Comparison of ENCODE assay signal across 40 cellular contexts in the genomic region with DNA sequence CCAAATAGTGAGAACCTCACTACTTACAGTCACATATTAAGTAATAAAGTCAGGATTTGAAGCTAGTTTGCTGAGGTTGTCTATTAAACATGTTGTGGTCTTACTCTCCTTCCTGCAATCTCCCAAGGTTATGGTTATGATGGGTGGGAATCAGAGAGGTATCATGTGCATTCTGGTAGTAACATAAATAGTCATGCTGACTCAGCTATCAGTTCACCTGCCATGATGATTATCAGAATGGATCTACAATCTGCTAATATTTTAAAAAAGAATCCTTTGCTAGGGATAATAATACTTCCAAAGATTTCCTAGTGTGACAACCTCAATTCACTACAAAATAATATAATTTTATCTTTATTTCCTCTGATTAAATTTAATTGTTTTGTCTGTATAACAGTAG.
"Had no signal": no experiment of that assay in that cellular context is flagged by ENCODE, and none has a peak within 500 bp of the region (broad histone marks: within the 10 kb centered on the region; RNA-seq: fewer than 3 reads in every experiment).

No MANE protein-coding gene starts in this region.

- H3K27ac ChIP-seq: adrenal gland, ascending aorta, body of pancreas, brain microvascular endothelial cell, breast epithelium, cardiac muscle cell had no signal

- H3K4me1 Mint-ChIP-seq: activated naive CD4-positive, alpha-beta T cell treated with anti-CD3 and anti-CD28 coated beads, Interleukin-2, amount 10 ng/mL, durations not matched to agents 7 days and 5 days; activated naive CD4-positive, alpha-beta T cell treated with anti-CD3 and anti-CD28 coated beads, Interleukin-2, amount 50 U/mL, for 24 hours; activated naive CD8-positive, alpha-beta T cell treated with anti-CD3 and anti-CD28 coated beads for 36 hours; activated naive CD8-positive, alpha-beta T cell treated with anti-CD3 and anti-CD28 coated beads, Interleukin-2, amount 10 ng/mL, durations not matched to agents 7 days and 5 days; activated naive CD8-positive, alpha-beta T cell treated with anti-CD3 and anti-CD28 coated beads, Interleukin-2, amount 50 U/mL, for 24 hours; activated T-helper 17 cell treated with anti-CD3 and anti-CD28 coated beads, Interleukin-2, amount 50 U/mL, for 72 hours; brain; central memory CD8-positive, alpha-beta T cell had no signal

- FAIRE-seq: astrocyte, bronchial epithelial cell had no signal

- DNase-seq: activated effector memory CD4-positive, alpha-beta T cell treated with anti-CD3 and anti-CD28 coated beads, Interleukin-2, amount 50 U/mL, for 16 hours; activated effector memory CD4-positive, alpha-beta T cell treated with Interleukin-2 at 50 U/mL for 16 hours; activated gamma-delta T cell; activated gamma-delta T cell treated with Interleukin-2 at 50 U/mL for 16 hours; activated naive CD4-positive, alpha-beta T cell; activated naive CD4-positive, alpha-beta T cell treated with anti-CD3 and anti-CD28 coated beads for 36 hours; activated naive CD4-positive, alpha-beta T cell treated with anti-CD3 and anti-CD28 coated beads, Interleukin-2, amount 10 ng/mL, durations not matched to agents 7 days and 5 days; activated naive CD4-positive, alpha-beta T cell treated with anti-CD3 and anti-CD28 coated beads, Interleukin-2, amount 50 U/mL, for 16 hours; activated naive CD4-positive, alpha-beta T cell treated with Interleukin-2 at 50 U/mL for 16 hours; activated naive CD8-positive, alpha-beta T cell treated with anti-CD3 and anti-CD28 coated beads for 36 hours; activated naive CD8-positive, alpha-beta T cell treated with anti-CD3 and anti-CD28 coated beads, Interleukin-2, amount 10 ng/mL, durations not matched to agents 7 days and 5 days; activated naive CD8-positive, alpha-beta T cell treated with anti-CD3 and anti-CD28 coated beads, Interleukin-2, amount 50 U/mL, for 24 hours; activated T-cell treated with anti-CD3 and anti-CD28 coated beads, Interleukin-2, amount 50 U/mL, for 1 hour; activated T-cell treated with anti-CD3 and anti-CD28 coated beads, Interleukin-2, amount 50 U/mL, for 24 hours; activated T-cell treated with anti-CD3 and anti-CD28 coated beads, Interleukin-2, amount 50 U/mL, for 4 hours; activated T-cell treated with anti-CD3 and anti-CD28 coated beads, Interleukin-2, amount 50 U/mL, for 48 hours; activated T-cell treated with anti-CD3 and anti-CD28 coated beads, Interleukin-2, amount 50 U/mL, for 72 hours; adrenal gland; amniotic stem cell; amygdala; anterior cingulate cortex; aorta; body of pancreas; brain microvascular endothelial cell; caudate nucleus; central memory CD4-positive, alpha-beta T cell; cerebellar nuclear complex had no signal

- H3K9me3 Mint-ChIP-seq: activated naive CD4-positive, alpha-beta T cell treated with anti-CD3 and anti-CD28 coated beads, Interleukin-2, amount 10 ng/mL, durations not matched to agents 7 days and 5 days; activated naive CD4-positive, alpha-beta T cell treated with anti-CD3 and anti-CD28 coated beads, Interleukin-2, amount 50 U/mL, for 72 hours; activated T-cell treated with anti-CD3 and anti-CD28 coated beads, Interleukin-2, amount 50 U/mL, for 4 hours; brain had no signal

- H3K36me3 Mint-ChIP-seq: activated naive CD4-positive, alpha-beta T cell treated with anti-CD3 and anti-CD28 coated beads, Interleukin-2, amount 10 ng/mL, durations not matched to agents 7 days and 5 days; activated naive CD4-positive, alpha-beta T cell treated with anti-CD3 and anti-CD28 coated beads, Interleukin-2, amount 50 U/mL, for 24 hours; activated naive CD4-positive, alpha-beta T cell treated with anti-CD3 and anti-CD28 coated beads, Interleukin-2, amount 50 U/mL, for 72 hours; activated naive CD8-positive, alpha-beta T cell; activated naive CD8-positive, alpha-beta T cell treated with anti-CD3 and anti-CD28 coated beads for 36 hours; activated naive CD8-positive, alpha-beta T cell treated with anti-CD3 and anti-CD28 coated beads, Interleukin-2, amount 10 ng/mL, durations not matched to agents 7 days and 5 days; brain had no signal

- H3K27ac Mint-ChIP-seq: activated naive CD4-positive, alpha-beta T cell treated with anti-CD3 and anti-CD28 coated beads for 36 hours; activated naive CD4-positive, alpha-beta T cell treated with anti-CD3 and anti-CD28 coated beads, Interleukin-2, amount 10 ng/mL, durations not matched to agents 7 days and 5 days; activated naive CD4-positive, alpha-beta T cell treated with anti-CD3 and anti-CD28 coated beads, Interleukin-2, amount 50 U/mL, for 24 hours; activated naive CD4-positive, alpha-beta T cell treated with anti-CD3 and anti-CD28 coated beads, Interleukin-2, amount 50 U/mL, for 72 hours; activated naive CD8-positive, alpha-beta T cell; activated naive CD8-positive, alpha-beta T cell treated with anti-CD3 and anti-CD28 coated beads for 36 hours; activated naive CD8-positive, alpha-beta T cell treated with anti-CD3 and anti-CD28 coated beads, Interleukin-2, amount 10 ng/mL, durations not matched to agents 7 days and 5 days; activated naive CD8-positive, alpha-beta T cell treated with anti-CD3 and anti-CD28 coated beads, Interleukin-2, amount 50 U/mL, for 24 hours; activated T-cell treated with anti-CD3 and anti-CD28 coated beads, Interleukin-2, amount 50 U/mL, for 24 hours; activated T-cell treated with anti-CD3 and anti-CD28 coated beads, Interleukin-2, amount 50 U/mL, for 72 hours; activated T-helper 1 cell treated with anti-CD3 and anti-CD28 coated beads, Interleukin-12 subunit alpha, Interleukin-12 subunit beta, Interleukin-2, Interleukin-4 antibody, amounts not matched to agents 30 ng/mL and 10 ng/mL and 1 ng/mL, durations not matched to agents 14 hours and 24 hours and 36 hours; activated T-helper 17 cell treated with anti-CD3 and anti-CD28 coated beads, Interleukin-2, amount 50 U/mL, for 72 hours; activated T-helper 2 cell treated with anti-CD3 and anti-CD28 coated beads, Interferon-gamma antibody, Interleukin-2, Interleukin-4, amounts not matched to agents 10 μg/mL and 5 μg/mL and 100 μg/mL, durations not matched to agents 14 hours and 24 hours and 36 hours; brain had no signal

- ATAC-seq: activated naive CD4-positive, alpha-beta T cell treated with anti-CD3 and anti-CD28 coated beads, Interleukin-2, amount 50 U/mL, for 72 hours; activated naive CD8-positive, alpha-beta T cell treated with anti-CD3 and anti-CD28 coated beads, Interleukin-2, amount 50 U/mL, for 24 hours; activated T-cell treated with anti-CD3 and anti-CD28 coated beads, Interleukin-2, amount 50 U/mL, for 4 hours; activated T-cell treated with anti-CD3 and anti-CD28 coated beads, Interleukin-2, amount 50 U/mL, for 72 hours; activated T-helper 17 cell treated with anti-CD3 and anti-CD28 coated beads, Interleukin-2, amount 50 U/mL, for 72 hours; body of pancreas had no signal

- H3K4me1 ChIP-seq: adrenal gland, ascending aorta, body of pancreas, breast epithelium had no signal

- H3K27me3 Mint-ChIP-seq: activated naive CD4-positive, alpha-beta T cell treated with anti-CD3 and anti-CD28 coated beads, Interleukin-2, amount 10 ng/mL, durations not matched to agents 7 days and 5 days; activated naive CD4-positive, alpha-beta T cell treated with anti-CD3 and anti-CD28 coated beads, Interleukin-2, amount 50 U/mL, for 24 hours; activated naive CD8-positive, alpha-beta T cell; activated naive CD8-positive, alpha-beta T cell treated with anti-CD3 and anti-CD28 coated beads for 36 hours; activated naive CD8-positive, alpha-beta T cell treated with anti-CD3 and anti-CD28 coated beads, Interleukin-2, amount 10 ng/mL, durations not matched to agents 7 days and 5 days; activated naive CD8-positive, alpha-beta T cell treated with anti-CD3 and anti-CD28 coated beads, Interleukin-2, amount 50 U/mL, for 24 hours; activated T-cell treated with anti-CD3 and anti-CD28 coated beads, Interleukin-2, amount 50 U/mL, for 24 hours; activated T-helper 17 cell treated with anti-CD3 and anti-CD28 coated beads, Interleukin-2, amount 50 U/mL, for 72 hours; brain; central memory CD8-positive, alpha-beta T cell had no signal

- H3K9me3 ChIP-seq: adrenal gland, ascending aorta, body of pancreas had no signal

- H3K36me3 ChIP-seq: adrenal gland, ascending aorta, brain microvascular endothelial cell, breast epithelium, cardiac muscle cell had no signal

- H3K4me3 Mint-ChIP-seq: activated naive CD4-positive, alpha-beta T cell treated with anti-CD3 and anti-CD28 coated beads for 36 hours; activated naive CD4-positive, alpha-beta T cell treated with anti-CD3 and anti-CD28 coated beads, Interleukin-2, amount 10 ng/mL, durations not matched to agents 7 days and 5 days; activated naive CD4-positive, alpha-beta T cell treated with anti-CD3 and anti-CD28 coated beads, Interleukin-2, amount 50 U/mL, for 24 hours; activated naive CD8-positive, alpha-beta T cell; activated naive CD8-positive, alpha-beta T cell treated with anti-CD3 and anti-CD28 coated beads for 36 hours; activated naive CD8-positive, alpha-beta T cell treated with anti-CD3 and anti-CD28 coated beads, Interleukin-2, amount 10 ng/mL, durations not matched to agents 7 days and 5 days; activated naive CD8-positive, alpha-beta T cell treated with anti-CD3 and anti-CD28 coated beads, Interleukin-2, amount 50 U/mL, for 24 hours; activated T-cell treated with anti-CD3 and anti-CD28 coated beads, Interleukin-2, amount 50 U/mL, for 24 hours; activated T-cell treated with anti-CD3 and anti-CD28 coated beads, Interleukin-2, amount 50 U/mL, for 4 hours; activated T-cell treated with anti-CD3 and anti-CD28 coated beads, Interleukin-2, amount 50 U/mL, for 72 hours; activated T-helper 1 cell treated with anti-CD3 and anti-CD28 coated beads, Interleukin-12 subunit alpha, Interleukin-12 subunit beta, Interleukin-2, Interleukin-4 antibody, amounts not matched to agents 30 ng/mL and 10 ng/mL and 1 ng/mL, durations not matched to agents 14 hours and 24 hours and 36 hours; activated T-helper 17 cell treated with anti-CD3 and anti-CD28 coated beads, Interleukin-2, amount 50 U/mL, for 72 hours; brain; central memory CD8-positive, alpha-beta T cell had no signal

- H3K4me3 ChIP-seq: adrenal gland, ascending aorta, body of pancreas, breast epithelium, cardiac muscle cell had no signal

- H3K27me3 ChIP-seq: adrenal gland, ascending aorta, body of pancreas, brain microvascular endothelial cell, breast epithelium, cardiac muscle cell had no signal
